1 cellular context compared by ENCODE assay signal in genomic region chr2:238116298-238117198, GRCh38.
TF ChIP-seq lines count a peak whose summit lies in the region.

No MANE protein-coding gene starts in this region.

TF ChIP-seq in IMR-90, 13 proteins besides CTCF, POLR2A, EP300 and RAD21:
- TF ChIP-seq CEBPB (IDR thresholded peaks at IDR 0.05; ENCODE audit: low read depth, low read length) (no peak), RFX5 (IDR thresholded peaks at IDR 0.05; ENCODE audit: low read depth, low read length) (no peak), SMC3 (IDR thresholded peaks at IDR 0.05; ENCODE audit: low read depth, low read length) (no peak), ELK1 (IDR thresholded peaks at IDR 0.05; ENCODE audit: borderline replicate concordance, low read depth, low read length) (no peak), CHD1 (IDR thresholded peaks at IDR 0.05; ENCODE audit: low read depth, low read length) (no peak), BHLHE40 (IDR thresholded peaks at IDR 0.05; ENCODE audit: low read depth, low read length) (no peak), MAZ (IDR thresholded peaks at IDR 0.05; ENCODE audit: borderline replicate concordance, low read depth, low read length) (no peak), RCOR1 (IDR thresholded peaks at IDR 0.05; ENCODE audit: insufficient replicate concordance, low read length) (no peak), USF2 (IDR thresholded peaks at IDR 0.05; ENCODE audit: low read depth, low read length) (no peak), MXI1 (IDR thresholded peaks at IDR 0.05; ENCODE audit: borderline replicate concordance, low read depth, low read length) (no peak)
